In genomic region chr22:21961886-21962654, GRCh38 we compare ENCODE assay signal across 1 cellular context.
TF ChIP-seq lines count a peak whose summit lies in the region.

No MANE protein-coding gene starts in this region.

TF ChIP-seq in A549, 52 proteins besides CTCF, POLR2A, EP300 and RAD21 (continued from another document):
- TF ChIP-seq KDM5A (IDR thresholded peaks at IDR 0.05): no peak
TF ChIP-seq in A549: peak in this region for 0.
